17 cellular contexts compared by ENCODE assay signal in the genomic region with DNA sequence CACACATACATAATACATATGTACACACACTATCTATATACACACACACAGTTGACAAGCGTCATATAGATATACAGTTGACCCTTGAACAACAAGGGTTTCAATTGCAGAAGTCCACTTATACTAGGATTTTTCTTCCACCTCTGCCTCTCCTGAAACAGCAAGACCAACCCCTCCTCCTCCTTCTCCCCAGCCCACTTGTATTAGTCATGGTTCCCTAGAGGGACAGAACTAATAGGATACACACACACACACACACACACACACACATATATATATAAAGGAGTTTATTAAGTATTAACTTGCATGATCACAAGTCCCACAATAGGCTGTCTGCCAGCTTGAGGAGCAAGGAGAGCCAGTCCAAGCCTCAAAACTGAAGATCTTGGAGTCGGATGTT.
"Had no signal": no experiment of that assay in that cellular context is flagged by ENCODE, and none has a peak within 500 bp of the region (broad histone marks: within the 10 kb centered on the region; RNA-seq: fewer than 3 reads in every experiment).

No MANE protein-coding gene starts in this region.

- H3K36me3 Mint-ChIP-seq: activated naive CD4-positive, alpha-beta T cell treated with anti-CD3 and anti-CD28 coated beads, Interleukin-2, amount 50 U/mL, for 24 hours had no signal

- H3K9me3 Mint-ChIP-seq: activated B cell treated with CpG ODN at 0.5 μM for 24 hours; activated CD8-positive, alpha-beta T cell treated with anti-CD3 and anti-CD28 coated beads for 36 hours; activated naive CD4-positive, alpha-beta T cell treated with anti-CD3 and anti-CD28 coated beads, Interleukin-2, amount 50 U/mL, for 24 hours; activated T-cell treated with anti-CD3 and anti-CD28 coated beads, Interleukin-2, amount 50 U/mL, for 24 hours had no signal

- DNase-seq: activated B cell treated with CpG ODN at 0.5 μM for 24 hours; activated CD4-positive, alpha-beta T cell treated with anti-CD3 and anti-CD28 coated beads for 48 hours; activated CD8-positive, alpha-beta T cell treated with anti-CD3 and anti-CD28 coated beads for 36 hours; activated effector memory CD4-positive, alpha-beta T cell treated with anti-CD3 and anti-CD28 coated beads, Interleukin-2, amount 50 U/mL, for 16 hours; activated T-cell treated with anti-CD3 and anti-CD28 coated beads, Interleukin-2, amount 50 U/mL, for 24 hours; lower lobe of right lung; midbrain; occipital lobe; stimulated activated naive CD8-positive, alpha-beta T cell treated with anti-CD3 and anti-CD28 coated beads, Interleukin-15, Interleukin-2, amounts not matched to agents 100 U/mL and 50 U/mL, for 24 hours; T-helper 1 cell; T-helper 9 cell; transverse colon; uterus had no signal

- H3K36me3 ChIP-seq: ascending aorta, lower lobe of right lung, right atrium auricular region, transverse colon, uterus had no signal

- ATAC-seq: activated CD8-positive, alpha-beta T cell treated with anti-CD3 and anti-CD28 coated beads for 36 hours; lower lobe of right lung; stimulated activated naive CD8-positive, alpha-beta T cell treated with anti-CD3 and anti-CD28 coated beads, Interleukin-15, Interleukin-2, amounts not matched to agents 100 U/mL and 50 U/mL, for 24 hours had no signal

- H3K4me3 Mint-ChIP-seq: activated B cell treated with CpG ODN at 0.5 μM for 24 hours; activated CD8-positive, alpha-beta T cell treated with anti-CD3 and anti-CD28 coated beads for 36 hours; activated naive CD4-positive, alpha-beta T cell treated with anti-CD3 and anti-CD28 coated beads, Interleukin-2, amount 50 U/mL, for 24 hours; activated T-cell treated with anti-CD3 and anti-CD28 coated beads, Interleukin-2, amount 50 U/mL, for 24 hours had no signal

- H3K4me1 Mint-ChIP-seq: activated B cell treated with CpG ODN at 0.5 μM for 24 hours; activated naive CD4-positive, alpha-beta T cell treated with anti-CD3 and anti-CD28 coated beads, Interleukin-2, amount 50 U/mL, for 24 hours had no signal

- H3K27ac Mint-ChIP-seq: activated B cell treated with CpG ODN at 0.5 μM for 24 hours; activated CD8-positive, alpha-beta T cell treated with anti-CD3 and anti-CD28 coated beads for 36 hours; activated naive CD4-positive, alpha-beta T cell treated with anti-CD3 and anti-CD28 coated beads, Interleukin-2, amount 50 U/mL, for 24 hours; activated T-cell treated with anti-CD3 and anti-CD28 coated beads, Interleukin-2, amount 50 U/mL, for 24 hours had no signal

- H3K27me3 ChIP-seq: ascending aorta, right atrium auricular region, transverse colon, uterus had no signal

- H3K4me1 ChIP-seq: ascending aorta, lower lobe of right lung, right atrium auricular region, transverse colon, uterus had no signal

- H3K9me3 ChIP-seq: ascending aorta, lower lobe of right lung, right atrium auricular region, transverse colon, uterus had no signal

- H3K27ac ChIP-seq: ascending aorta, epithelial cell of prostate, lower lobe of right lung, right atrium auricular region, transverse colon, uterus had no signal

- H3K4me3 ChIP-seq: ascending aorta, lower lobe of right lung, right atrium auricular region, transverse colon, uterus had no signal
